ENCODE assay signal across 1 cellular context in the genomic region with DNA sequence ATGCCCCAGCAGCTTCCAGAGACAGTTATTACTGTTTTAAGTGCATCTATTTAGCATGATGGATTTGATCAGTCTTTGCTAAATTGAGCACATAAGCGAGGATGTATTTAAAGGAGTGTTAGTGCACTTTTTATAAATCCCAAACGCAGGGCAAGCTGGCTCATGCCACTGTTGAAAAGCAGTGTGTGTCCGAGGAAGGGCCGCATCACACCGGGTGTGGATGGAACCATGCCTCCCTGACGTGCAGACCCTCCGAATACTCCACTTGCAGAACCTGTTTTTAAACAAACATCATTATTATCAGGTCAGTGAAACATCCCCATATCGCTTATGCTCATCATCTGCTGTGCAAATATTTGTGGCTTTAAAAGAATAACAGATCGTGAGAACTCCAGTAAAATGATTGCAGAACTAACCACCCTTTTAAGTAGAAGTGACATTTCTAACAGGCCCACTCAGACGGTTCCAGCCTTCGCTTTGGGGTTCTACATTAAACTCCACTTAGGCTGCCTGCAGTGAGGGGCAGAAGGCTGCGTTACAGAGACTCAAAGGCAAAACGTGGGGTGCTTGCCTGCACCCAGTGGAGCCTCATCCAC.
TF ChIP-seq lines count a peak whose summit lies in the region.

No MANE protein-coding gene starts in this region.

TF ChIP-seq in GM23338, 12 proteins besides CTCF, POLR2A, EP300 and RAD21 (continued from another document):
- TF ChIP-seq, protein P1, sequence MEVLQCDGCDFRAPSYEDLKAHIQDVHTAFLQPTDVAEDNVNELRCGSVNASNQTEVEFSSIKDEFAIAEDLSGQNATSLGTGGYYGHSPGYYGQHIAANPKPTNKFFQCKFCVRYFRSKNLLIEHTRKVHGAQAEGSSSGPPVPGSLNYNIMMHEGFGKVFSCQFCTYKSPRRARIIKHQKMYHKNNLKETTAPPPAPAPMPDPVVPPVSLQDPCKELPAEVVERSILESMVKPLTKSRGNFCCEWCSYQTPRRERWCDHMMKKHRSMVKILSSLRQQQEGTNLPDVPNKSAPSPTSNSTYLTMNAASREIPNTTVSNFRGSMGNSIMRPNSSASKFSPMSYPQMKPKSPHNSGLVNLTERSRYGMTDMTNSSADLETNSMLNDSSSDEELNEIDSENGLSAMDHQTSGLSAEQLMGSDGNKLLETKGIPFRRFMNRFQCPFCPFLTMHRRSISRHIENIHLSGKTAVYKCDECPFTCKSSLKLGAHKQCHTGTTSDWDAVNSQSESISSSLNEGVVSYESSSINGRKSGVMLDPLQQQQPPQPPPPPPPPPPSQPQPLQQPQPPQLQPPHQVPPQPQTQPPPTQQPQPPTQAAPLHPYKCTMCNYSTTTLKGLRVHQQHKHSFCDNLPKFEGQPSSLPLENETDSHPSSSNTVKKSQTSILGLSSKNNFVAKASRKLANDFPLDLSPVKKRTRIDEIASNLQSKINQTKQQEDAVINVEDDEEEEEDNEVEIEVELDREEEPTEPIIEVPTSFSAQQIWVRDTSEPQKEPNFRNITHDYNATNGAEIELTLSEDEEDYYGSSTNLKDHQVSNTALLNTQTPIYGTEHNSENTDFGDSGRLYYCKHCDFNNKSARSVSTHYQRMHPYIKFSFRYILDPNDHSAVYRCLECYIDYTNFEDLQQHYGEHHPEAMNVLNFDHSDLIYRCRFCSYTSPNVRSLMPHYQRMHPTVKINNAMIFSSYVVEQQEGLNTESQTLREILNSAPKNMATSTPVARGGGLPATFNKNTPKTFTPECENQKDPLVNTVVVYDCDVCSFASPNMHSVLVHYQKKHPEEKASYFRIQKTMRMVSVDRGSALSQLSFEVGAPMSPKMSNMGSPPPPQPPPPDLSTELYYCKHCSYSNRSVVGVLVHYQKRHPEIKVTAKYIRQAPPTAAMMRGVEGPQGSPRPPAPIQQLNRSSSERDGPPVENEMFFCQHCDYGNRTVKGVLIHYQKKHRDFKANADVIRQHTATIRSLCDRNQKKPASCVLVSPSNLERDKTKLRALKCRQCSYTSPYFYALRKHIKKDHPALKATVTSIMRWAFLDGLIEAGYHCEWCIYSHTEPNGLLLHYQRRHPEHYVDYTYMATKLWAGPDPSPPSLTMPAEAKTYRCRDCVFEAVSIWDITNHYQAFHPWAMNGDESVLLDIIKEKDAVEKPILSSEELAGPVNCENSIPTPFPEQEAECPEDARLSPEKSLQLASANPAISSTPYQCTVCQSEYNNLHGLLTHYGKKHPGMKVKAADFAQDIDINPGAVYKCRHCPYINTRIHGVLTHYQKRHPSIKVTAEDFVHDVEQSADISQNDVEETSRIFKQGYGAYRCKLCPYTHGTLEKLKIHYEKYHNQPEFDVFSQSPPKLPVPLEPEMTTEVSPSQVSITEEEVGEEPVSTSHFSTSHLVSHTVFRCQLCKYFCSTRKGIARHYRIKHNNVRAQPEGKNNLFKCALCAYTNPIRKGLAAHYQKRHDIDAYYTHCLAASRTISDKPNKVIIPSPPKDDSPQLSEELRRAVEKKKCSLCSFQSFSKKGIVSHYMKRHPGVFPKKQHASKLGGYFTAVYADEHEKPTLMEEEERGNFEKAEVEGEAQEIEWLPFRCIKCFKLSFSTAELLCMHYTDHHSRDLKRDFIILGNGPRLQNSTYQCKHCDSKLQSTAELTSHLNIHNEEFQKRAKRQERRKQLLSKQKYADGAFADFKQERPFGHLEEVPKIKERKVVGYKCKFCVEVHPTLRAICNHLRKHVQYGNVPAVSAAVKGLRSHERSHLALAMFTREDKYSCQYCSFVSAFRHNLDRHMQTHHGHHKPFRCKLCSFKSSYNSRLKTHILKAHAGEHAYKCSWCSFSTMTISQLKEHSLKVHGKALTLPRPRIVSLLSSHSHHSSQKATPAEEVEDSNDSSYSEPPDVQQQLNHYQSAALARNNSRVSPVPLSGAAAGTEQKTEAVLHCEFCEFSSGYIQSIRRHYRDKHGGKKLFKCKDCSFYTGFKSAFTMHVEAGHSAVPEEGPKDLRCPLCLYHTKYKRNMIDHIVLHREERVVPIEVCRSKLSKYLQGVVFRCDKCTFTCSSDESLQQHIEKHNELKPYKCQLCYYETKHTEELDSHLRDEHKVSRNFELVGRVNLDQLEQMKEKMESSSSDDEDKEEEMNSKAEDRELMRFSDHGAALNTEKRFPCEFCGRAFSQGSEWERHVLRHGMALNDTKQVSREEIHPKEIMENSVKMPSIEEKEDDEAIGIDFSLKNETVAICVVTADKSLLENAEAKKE (CRISPR knock-in tag; IDR thresholded peaks at IDR 0.05): no peak
- TF ChIP-seq CREB1 (CRISPR knock-in tag; IDR thresholded peaks at IDR 0.05; ENCODE audit: low read depth) (no peak), ZNF114 (CRISPR knock-in tag; IDR thresholded peaks at IDR 0.05) (no peak)
